In genomic region chr12:121888478-121889266, GRCh38 we compare ENCODE assay signal across 1 cellular context.
TF ChIP-seq lines count a peak whose summit lies in the region.

TSS of gene PSMD9 (plus strand) at chr12:121888790. CDS start at chr12:121888857, 67 bp downstream.

TF ChIP-seq in HepG2, 621 proteins besides CTCF, POLR2A, EP300 and RAD21 (continued from another document and continues in another):
- TF ChIP-seq RERE (CRISPR knock-in tag; IDR thresholded peaks at IDR 0.05; ENCODE audit: low read depth) (peak; percentile 37; the same call in 1 of the 2 replicates), NFIC (IDR thresholded peaks at IDR 0.05; ENCODE audit: low read length) (no peak), SMYD3 (CRISPR knock-in tag; IDR thresholded peaks at IDR 0.05) (peak; percentile 90; the same call in 1 of the 2 replicates), NAIF1 (CRISPR knock-in tag; IDR thresholded peaks at IDR 0.05; ENCODE audit: borderline replicate concordance) (no peak), ZNF772 (CRISPR knock-in tag; IDR thresholded peaks at IDR 0.05) (peak; percentile 92), ZFP1 (CRISPR knock-in tag; IDR thresholded peaks at IDR 0.05) (peak; percentile 79; the same call in 1 of the 2 replicates), FOXA3 (CRISPR knock-in tag; IDR thresholded peaks at IDR 0.05) (peak; percentile 75), ZNF607 (CRISPR knock-in tag; IDR thresholded peaks at IDR 0.05; ENCODE audit: borderline replicate concordance) (peak; percentile 98; the same call in 1 of the 2 replicates), CCAR2 (optimal IDR thresholded peaks at IDR 0.05; ENCODE audit: low read depth, low read length) (no peak), ISL2 (CRISPR knock-in tag; IDR thresholded peaks at IDR 0.05) (no peak; the same call in 1 of the 2 replicates), ZNF326 (CRISPR knock-in tag; IDR thresholded peaks at IDR 0.05; ENCODE audit: borderline replicate concordance) (no peak), KAT7 (CRISPR knock-in tag; IDR thresholded peaks at IDR 0.05; ENCODE audit: borderline replicate concordance) (peak; percentile 86), POLR2G (IDR thresholded peaks at IDR 0.05; ENCODE audit: low read depth, low read length) (peak; percentile 94), ETV5 (CRISPR knock-in tag; IDR thresholded peaks at IDR 0.05; ENCODE audit: borderline replicate concordance) (peak; percentile 98), JARID2 (CRISPR knock-in tag; IDR thresholded peaks at IDR 0.05; ENCODE audit: insufficient replicate concordance) (peak; percentile 77), SP4 (CRISPR knock-in tag; IDR thresholded peaks at IDR 0.05) (peak; percentile 98), KMT2A (CRISPR knock-in tag; IDR thresholded peaks at IDR 0.05) (peak; percentile 95), TRIM24 (CRISPR knock-in tag; IDR thresholded peaks at IDR 0.05) (no peak), ZNF124 (CRISPR knock-in tag; IDR thresholded peaks at IDR 0.05) (peak; percentile 74), MXI1 (IDR thresholded peaks at IDR 0.05; ENCODE audit: borderline replicate concordance, low read depth, low read length) (peak; percentile 99), ZKSCAN5 (CRISPR knock-in tag; IDR thresholded peaks at IDR 0.05) (peak; percentile 66; the same call in 1 of the 2 replicates), ZBTB4 (CRISPR knock-in tag; IDR thresholded peaks at IDR 0.05; ENCODE audit: borderline replicate concordance) (peak; percentile 97; the same call in 1 of the 2 replicates), PTBP1 (IDR thresholded peaks at IDR 0.05; ENCODE audit: low read depth, low read length, poor library complexity, severe bottlenecking) (no peak), GTF2F1 (IDR thresholded peaks at IDR 0.05; ENCODE audit: low read length) (no peak), BHLHE40 (IDR thresholded peaks at IDR 0.05; ENCODE audit: low read length) (peak; percentile 95), ZFP41 (CRISPR knock-in tag; IDR thresholded peaks at IDR 0.05; ENCODE audit: borderline replicate concordance) (no peak; the same call in 1 of the 2 replicates), ZNF460 (CRISPR knock-in tag; IDR thresholded peaks at IDR 0.05; ENCODE audit: borderline replicate concordance) (peak; percentile 29; the same call in 1 of the 2 replicates), ARNTL (CRISPR knock-in tag; IDR thresholded peaks at IDR 0.05) (peak; percentile 98), KDM6A (CRISPR knock-in tag; IDR thresholded peaks at IDR 0.05; ENCODE audit: low read depth) (0 out of 2 replicates have a peak, but pooled peaks have one; percentile 21), HOXA5 (CRISPR knock-in tag; IDR thresholded peaks at IDR 0.05) (no peak), PHF20 (CRISPR knock-in tag; IDR thresholded peaks at IDR 0.05) (peak; percentile 90), MYPOP (CRISPR knock-in tag; IDR thresholded peaks at IDR 0.05) (peak; percentile 81), PAX8 (CRISPR knock-in tag; IDR thresholded peaks at IDR 0.05; ENCODE audit: borderline replicate concordance) (peak; percentile 93; the same call in 1 of the 2 replicates), GATAD1 (CRISPR knock-in tag; IDR thresholded peaks at IDR 0.05) (peak; percentile 95), PBX3 (CRISPR knock-in tag; IDR thresholded peaks at IDR 0.05; ENCODE audit: borderline replicate concordance) (no peak), ZNF230 (CRISPR knock-in tag; IDR thresholded peaks at IDR 0.05) (peak; percentile 97)
- TF ChIP-seq, protein P1, sequence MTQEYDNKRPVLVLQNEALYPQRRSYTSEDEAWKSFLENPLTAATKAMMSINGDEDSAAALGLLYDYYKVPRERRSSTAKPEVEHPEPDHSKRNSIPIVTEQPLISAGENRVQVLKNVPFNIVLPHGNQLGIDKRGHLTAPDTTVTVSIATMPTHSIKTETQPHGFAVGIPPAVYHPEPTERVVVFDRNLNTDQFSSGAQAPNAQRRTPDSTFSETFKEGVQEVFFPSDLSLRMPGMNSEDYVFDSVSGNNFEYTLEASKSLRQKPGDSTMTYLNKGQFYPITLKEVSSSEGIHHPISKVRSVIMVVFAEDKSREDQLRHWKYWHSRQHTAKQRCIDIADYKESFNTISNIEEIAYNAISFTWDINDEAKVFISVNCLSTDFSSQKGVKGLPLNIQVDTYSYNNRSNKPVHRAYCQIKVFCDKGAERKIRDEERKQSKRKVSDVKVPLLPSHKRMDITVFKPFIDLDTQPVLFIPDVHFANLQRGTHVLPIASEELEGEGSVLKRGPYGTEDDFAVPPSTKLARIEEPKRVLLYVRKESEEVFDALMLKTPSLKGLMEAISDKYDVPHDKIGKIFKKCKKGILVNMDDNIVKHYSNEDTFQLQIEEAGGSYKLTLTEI (CRISPR knock-in tag; conservative IDR thresholded peaks at IDR 0.05) = no peak
- TF ChIP-seq, protein P2, sequence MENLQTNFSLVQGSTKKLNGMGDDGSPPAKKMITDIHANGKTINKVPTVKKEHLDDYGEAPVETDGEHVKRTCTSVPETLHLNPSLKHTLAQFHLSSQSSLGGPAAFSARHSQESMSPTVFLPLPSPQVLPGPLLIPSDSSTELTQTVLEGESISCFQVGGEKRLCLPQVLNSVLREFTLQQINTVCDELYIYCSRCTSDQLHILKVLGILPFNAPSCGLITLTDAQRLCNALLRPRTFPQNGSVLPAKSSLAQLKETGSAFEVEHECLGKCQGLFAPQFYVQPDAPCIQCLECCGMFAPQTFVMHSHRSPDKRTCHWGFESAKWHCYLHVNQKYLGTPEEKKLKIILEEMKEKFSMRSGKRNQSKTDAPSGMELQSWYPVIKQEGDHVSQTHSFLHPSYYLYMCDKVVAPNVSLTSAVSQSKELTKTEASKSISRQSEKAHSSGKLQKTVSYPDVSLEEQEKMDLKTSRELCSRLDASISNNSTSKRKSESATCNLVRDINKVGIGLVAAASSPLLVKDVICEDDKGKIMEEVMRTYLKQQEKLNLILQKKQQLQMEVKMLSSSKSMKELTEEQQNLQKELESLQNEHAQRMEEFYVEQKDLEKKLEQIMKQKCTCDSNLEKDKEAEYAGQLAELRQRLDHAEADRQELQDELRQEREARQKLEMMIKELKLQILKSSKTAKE (CRISPR knock-in tag; IDR thresholded peaks at IDR 0.05; ENCODE audit: borderline replicate concordance) = peak; percentile 60; the same call in 1 of the 2 replicates
